In genomic region chr6:80923816-80924215, GRCh38 we compare ENCODE assay signal across 8 cellular contexts.
"Had no signal": no experiment of that assay in that cellular context is flagged by ENCODE, and none has a peak within 500 bp of the region (broad histone marks: within the 10 kb centered on the region; RNA-seq: fewer than 3 reads in every experiment).

No MANE protein-coding gene starts in this region.

- H3K4me3 ChIP-seq: GM12878 had no signal

- FAIRE-seq: G401.6, GM12878, GM12891, GM12892, GM18507, GM19239 had no signal

- DNase-seq: GDM1, GF-D8 had no signal

- ATAC-seq: GM12878 had no signal
